In genomic region chr2:75521225-75521872, GRCh38 we compare ENCODE assay signal across 34 cellular contexts. TPM values are rescaled to one million over a fixed set of nuclear protein-coding genes. Genes with fewer than 3 reads are reported as not detected.
"Had no signal": no experiment of that assay in that cellular context is flagged by ENCODE, and none has a peak within 500 bp of the region (broad histone marks: within the 10 kb centered on the region; RNA-seq: fewer than 3 reads in every experiment).

No MANE protein-coding gene starts in this region.

- H3K9me3 Mint-ChIP-seq: activated CD4-positive, alpha-beta memory T cell treated with anti-CD3 and anti-CD28 coated beads, Interleukin-2, amount 10 ng/mL, durations not matched to agents 7 days and 5 days; activated CD4-positive, alpha-beta T cell treated with anti-CD3 and anti-CD28 coated beads, Interleukin-2, amount 10 ng/mL, durations not matched to agents 7 days and 5 days; activated naive CD4-positive, alpha-beta T cell treated with anti-CD3 and anti-CD28 coated beads, Interleukin-2, amount 10 ng/mL, durations not matched to agents 7 days and 5 days; activated naive CD4-positive, alpha-beta T cell treated with anti-CD3 and anti-CD28 coated beads, Interleukin-2, amount 50 U/mL, for 72 hours; activated naive CD8-positive, alpha-beta T cell treated with anti-CD3 and anti-CD28 coated beads, Interleukin-2, amount 10 ng/mL, durations not matched to agents 7 days and 5 days; activated T-cell treated with anti-CD3 and anti-CD28 coated beads, Interleukin-2, amount 50 U/mL, for 24 hours; activated T-cell treated with anti-CD3 and anti-CD28 coated beads, Interleukin-2, amount 50 U/mL, for 72 hours; brain; T-helper 2 cell treated with Interferon-gamma antibody and Interleukin-4, amounts not matched to agents 5 μg/mL and 100 μg/mL, for 36 hours had no signal

- H3K27me3 ChIP-seq: ascending aorta, breast epithelium, cardiac muscle cell, colonic mucosa, esophagus squamous epithelium, heart right ventricle had no signal

- H3K4me3 Mint-ChIP-seq: activated CD4-positive, alpha-beta memory T cell treated with anti-CD3 and anti-CD28 coated beads, Interleukin-2, amount 10 ng/mL, durations not matched to agents 7 days and 5 days; activated CD4-positive, alpha-beta T cell treated with anti-CD3 and anti-CD28 coated beads for 36 hours; activated CD4-positive, alpha-beta T cell treated with anti-CD3 and anti-CD28 coated beads, Interleukin-2, amount 10 ng/mL, durations not matched to agents 7 days and 5 days; activated naive CD4-positive, alpha-beta T cell treated with anti-CD3 and anti-CD28 coated beads, Interleukin-2, amount 10 ng/mL, durations not matched to agents 7 days and 5 days; activated naive CD8-positive, alpha-beta T cell treated with anti-CD3 and anti-CD28 coated beads, Interleukin-2, amount 10 ng/mL, durations not matched to agents 7 days and 5 days; activated T-cell treated with anti-CD3 and anti-CD28 coated beads, Interleukin-2, amount 50 U/mL, for 24 hours; activated T-cell treated with anti-CD3 and anti-CD28 coated beads, Interleukin-2, amount 50 U/mL, for 72 hours; brain; T-helper 17 cell; T-helper 2 cell treated with Interferon-gamma antibody and Interleukin-4, amounts not matched to agents 5 μg/mL and 100 μg/mL, for 36 hours had no signal

- H3K36me3 ChIP-seq: ascending aorta, breast epithelium, cardiac muscle cell, colonic mucosa, esophagus squamous epithelium, gastroesophageal sphincter, heart right ventricle, WERI-Rb-1 had no signal

- H3K4me1 Mint-ChIP-seq: activated CD4-positive, alpha-beta T cell treated with anti-CD3 and anti-CD28 coated beads for 36 hours; activated CD4-positive, alpha-beta T cell treated with anti-CD3 and anti-CD28 coated beads, Interleukin-2, amount 10 ng/mL, durations not matched to agents 7 days and 5 days; activated naive CD4-positive, alpha-beta T cell treated with anti-CD3 and anti-CD28 coated beads, Interleukin-2, amount 10 ng/mL, durations not matched to agents 7 days and 5 days; activated naive CD8-positive, alpha-beta T cell treated with anti-CD3 and anti-CD28 coated beads, Interleukin-2, amount 10 ng/mL, durations not matched to agents 7 days and 5 days; brain; T-helper 17 cell had no signal

- H3K27me3 Mint-ChIP-seq: brain had no signal

- H3K27ac ChIP-seq: ascending aorta, breast epithelium, cardiac muscle cell, colonic mucosa, epithelial cell of prostate, esophagus squamous epithelium, gastroesophageal sphincter, heart right ventricle, WERI-Rb-1 had no signal

- FAIRE-seq: endometrium, endothelial cell of umbilical vein had no signal

- ATAC-seq: activated CD4-positive, alpha-beta T cell treated with anti-CD3 and anti-CD28 coated beads for 36 hours; activated naive CD4-positive, alpha-beta T cell treated with anti-CD3 and anti-CD28 coated beads, Interleukin-2, amount 50 U/mL, for 72 hours; activated T-cell treated with anti-CD3 and anti-CD28 coated beads, Interleukin-2, amount 50 U/mL, for 72 hours; gastroesophageal sphincter; heart right ventricle; T-helper 17 cell had no signal

- H3K36me3 Mint-ChIP-seq: activated naive CD4-positive, alpha-beta T cell treated with anti-CD3 and anti-CD28 coated beads, Interleukin-2, amount 10 ng/mL, durations not matched to agents 7 days and 5 days; activated naive CD4-positive, alpha-beta T cell treated with anti-CD3 and anti-CD28 coated beads, Interleukin-2, amount 50 U/mL, for 72 hours; activated naive CD8-positive, alpha-beta T cell treated with anti-CD3 and anti-CD28 coated beads, Interleukin-2, amount 10 ng/mL, durations not matched to agents 7 days and 5 days; brain had no signal

- H3K9me3 ChIP-seq: ascending aorta, breast epithelium, colonic mucosa, esophagus squamous epithelium, gastroesophageal sphincter, heart right ventricle had no signal

- H3K4me1 ChIP-seq: ascending aorta, breast epithelium, colonic mucosa, esophagus squamous epithelium, gastroesophageal sphincter, heart right ventricle had no signal

- H3K27ac Mint-ChIP-seq: activated CD4-positive, alpha-beta memory T cell treated with anti-CD3 and anti-CD28 coated beads, Interleukin-2, amount 10 ng/mL, durations not matched to agents 7 days and 5 days; activated CD4-positive, alpha-beta T cell treated with anti-CD3 and anti-CD28 coated beads for 36 hours; activated CD4-positive, alpha-beta T cell treated with anti-CD3 and anti-CD28 coated beads, Interleukin-2, amount 10 ng/mL, durations not matched to agents 7 days and 5 days; activated naive CD4-positive, alpha-beta T cell treated with anti-CD3 and anti-CD28 coated beads, Interleukin-2, amount 10 ng/mL, durations not matched to agents 7 days and 5 days; activated naive CD4-positive, alpha-beta T cell treated with anti-CD3 and anti-CD28 coated beads, Interleukin-2, amount 50 U/mL, for 72 hours; activated naive CD8-positive, alpha-beta T cell treated with anti-CD3 and anti-CD28 coated beads, Interleukin-2, amount 10 ng/mL, durations not matched to agents 7 days and 5 days; activated T-cell treated with anti-CD3 and anti-CD28 coated beads, Interleukin-2, amount 50 U/mL, for 24 hours; activated T-cell treated with anti-CD3 and anti-CD28 coated beads, Interleukin-2, amount 50 U/mL, for 72 hours; brain; T-helper 17 cell; T-helper 2 cell treated with Interferon-gamma antibody and Interleukin-4, amounts not matched to agents 5 μg/mL and 100 μg/mL, for 36 hours had no signal

- H3K4me3 ChIP-seq: ascending aorta, breast epithelium, cardiac muscle cell, colonic mucosa, esophagus squamous epithelium, gastroesophageal sphincter, heart right ventricle had no signal

- DNase-seq: activated CD4-positive, alpha-beta memory T cell treated with anti-CD3 and anti-CD28 coated beads, Interleukin-2, amount 10 ng/mL, durations not matched to agents 7 days and 5 days; activated CD4-positive, alpha-beta T cell treated with anti-CD3 and anti-CD28 coated beads for 36 hours; activated CD4-positive, alpha-beta T cell treated with anti-CD3 and anti-CD28 coated beads, Interleukin-2, amount 10 ng/mL, durations not matched to agents 7 days and 5 days; activated CD4-positive, alpha-beta T cell treated with anti-CD3 and anti-CD28 coated beads, Interleukin-2, amount 50 U/mL, for 4 hours; activated CD4-positive, CD25-positive, alpha-beta regulatory T cell; activated CD4-positive, CD25-positive, alpha-beta regulatory T cell treated with anti-CD3 and anti-CD28 coated beads, Interleukin-2, amount 50 U/mL, for 72 hours; activated CD8-positive, alpha-beta memory T cell treated with anti-CD3 and anti-CD28 coated beads, Interleukin-2, amount 50 U/mL, for 48 hours; activated gamma-delta T cell; activated naive CD4-positive, alpha-beta T cell; activated naive CD4-positive, alpha-beta T cell treated with anti-CD3 and anti-CD28 coated beads, Interleukin-2, amount 10 ng/mL, durations not matched to agents 7 days and 5 days; activated naive CD8-positive, alpha-beta T cell treated with anti-CD3 and anti-CD28 coated beads, Interleukin-2, amount 10 ng/mL, durations not matched to agents 7 days and 5 days; activated T-cell treated with anti-CD3 and anti-CD28 coated beads for 4 hours; activated T-cell treated with anti-CD3 and anti-CD28 coated beads, Interleukin-2, amount 50 U/mL, for 24 hours; activated T-cell treated with anti-CD3 and anti-CD28 coated beads, Interleukin-2, amount 50 U/mL, for 72 hours; central memory CD4-positive, alpha-beta T cell; cerebellar nuclear complex; colonic mucosa; effector CD8-positive, alpha-beta T cell; esophagus squamous epithelium; foreskin melanocyte; heart right ventricle; T-helper 17 cell; T1000; WERI-Rb-1 had no signal

RNA-seq across cellular contexts. Expression of gene EVA1A, which starts 39.4 kb away (rescaled TPM):
- total RNA-seq: activated CD4-positive, alpha-beta memory T cell treated with anti-CD3 and anti-CD28 coated beads, Interleukin-2, amount 10 ng/mL, durations not matched to agents 7 days and 5 days; activated naive CD8-positive, alpha-beta T cell treated with anti-CD3 and anti-CD28 coated beads, Interleukin-2, amount 10 ng/mL, durations not matched to agents 7 days and 5 days; ascending aorta; T-helper 17 cell had no signal
